In genomic region chr12:97711392-97711791, GRCh38 we compare ENCODE assay signal across 8 cellular contexts.
"Had no signal": no experiment of that assay in that cellular context is flagged by ENCODE, and none has a peak within 500 bp of the region (broad histone marks: within the 10 kb centered on the region; RNA-seq: fewer than 3 reads in every experiment).

No MANE protein-coding gene starts in this region.

- H3K9me3 ChIP-seq: HAP-1 had no signal

- H3K36me3 ChIP-seq: HAP-1 had no signal

- H3K4me1 Mint-ChIP-seq: IgD-negative memory B cell had no signal

- ATAC-seq: HCT116 had no signal

- H3K4me3 Mint-ChIP-seq: HFFc6, IgD-negative memory B cell had no signal

- H3K27ac Mint-ChIP-seq: HFFc6, IgD-negative memory B cell had no signal

- H3K4me3 ChIP-seq: HAP-1 had no signal

- H3K9me3 Mint-ChIP-seq: IgD-negative memory B cell had no signal

- H3K36me3 Mint-ChIP-seq: IgD-negative memory B cell had no signal

- H3K27me3 Mint-ChIP-seq: IgD-negative memory B cell had no signal

- H3K27ac ChIP-seq: HL-60 had no signal

- DNase-seq: GOT3, H7, HFFc6, KBM-7 had no signal
